Comparison of ENCODE assay signal across 9 cellular contexts in the genomic region with DNA sequence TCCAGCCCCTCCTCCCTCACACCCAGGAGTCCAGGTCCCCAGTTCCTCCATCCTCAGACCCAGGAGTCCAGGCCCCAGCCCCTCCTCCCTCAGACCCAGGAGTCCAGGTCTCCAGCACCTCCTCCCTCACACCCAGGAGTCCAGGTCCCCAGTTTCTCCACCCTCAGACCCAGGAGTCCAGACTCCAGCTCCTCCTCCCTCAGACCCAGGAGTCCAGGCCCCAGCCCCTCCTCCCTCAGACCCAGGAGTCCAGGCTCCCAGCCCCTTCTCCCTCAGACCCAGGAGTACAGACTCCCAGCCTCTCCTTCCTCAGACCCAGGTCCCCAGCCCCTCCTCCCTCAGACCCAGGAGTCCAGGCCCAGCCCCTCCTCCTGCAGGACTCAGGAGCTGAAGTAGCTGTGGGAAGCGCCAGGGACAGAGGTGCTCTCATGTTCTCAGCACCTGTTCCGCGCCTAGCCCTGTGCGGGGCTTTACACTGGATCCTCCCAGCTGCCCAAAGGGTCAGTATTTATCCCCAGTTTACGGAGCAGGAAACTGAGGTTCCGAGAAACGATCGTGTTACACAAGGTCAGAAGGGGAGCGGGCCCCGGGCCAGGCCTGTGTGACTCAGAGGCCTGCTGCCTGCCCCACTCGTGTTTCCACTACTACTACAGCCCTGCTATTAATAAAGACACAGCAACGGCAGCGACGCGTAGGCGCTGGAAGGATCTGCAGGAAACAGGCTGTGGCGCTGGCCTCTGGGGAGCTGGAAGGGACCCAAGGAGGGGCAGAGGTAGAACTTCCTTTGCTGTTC. TPM values are rescaled to one million over a fixed set of nuclear protein-coding genes. Genes with fewer than 3 reads are reported as not detected.
DNase-seq lines count a peak whose midpoint lies in the region; ATAC-seq and TF ChIP-seq lines count a peak whose summit lies in the region.
"Had no signal": no experiment of that assay in that cellular context is flagged by ENCODE, and none has a peak within 500 bp of the region (broad histone marks: within the 10 kb centered on the region; RNA-seq: fewer than 3 reads in every experiment).

No MANE protein-coding gene starts in this region.

- ATAC-seq in GM23338 (peak; percentile 18), HG03095 (IDR thresholded peaks at IDR 0.05; ENCODE audit: unreplicated experiment) (no peak)
- ATAC-seq in stimulated activated naive B cell treated with anti-CD40 and anti-IgM and Interleukin-4, amounts not matched to agents 10 μg/mL and 1 μg/mL and 100 μg/mL, for 72 hours (replicated peaks), result peak in 1 of 2 donors; percentile 49

- no peak overlapping the region for H3K27ac ChIP-seq in GM23338 (ENCODE audit: low read depth)
- peak overlapping the region; percentile 51; the same call in 1 of the 2 replicates for H3K27ac ChIP-seq in WERI-Rb-1
- peak overlapping the region; percentile 84 to 99 for H3K27ac ChIP-seq in right atrium auricular region

- no peaks in the 10 kb centered on the region for H3K9me2 ChIP-seq in GM23338 (ENCODE audit: insufficient read depth)

- no peaks in the 10 kb centered on the region for H3K9me3 ChIP-seq in WERI-Rb-1 (ENCODE audit: severe bottlenecking)
- H3K9me3 ChIP-seq in right atrium auricular region, result no peaks in the 10 kb centered on the region

- H3K4me3 ChIP-seq in GM23338 (no peak overlapping the region), WERI-Rb-1 (ENCODE audit: low read depth, low read length) (no peak overlapping the region), right atrium auricular region (no peak overlapping the region)

- H3K27me3 Mint-ChIP-seq in GM23338 (ENCODE audit: insufficient read depth, low read depth, poor library complexity), result peaks cover 10% of the 10 kb centered on the region
- H3K27me3 Mint-ChIP-seq in stimulated activated naive B cell treated with anti-CD40 and anti-IgM and Interleukin-4, amounts not matched to agents 10 μg/mL and 1 μg/mL and 100 μg/mL, for 72 hours, result peaks cover 51 to 61% of the 10 kb centered on the region in 2 donors
- H3K27me3 Mint-ChIP-seq in activated CD4-positive, alpha-beta memory T cell treated with anti-CD3 and anti-CD28 coated beads for 36 hours, result peaks cover 20% of the 10 kb centered on the region

- DNase-seq in GM23338 (ENCODE audit: low spot score) (peak; percentile 46), WERI-Rb-1 (peak; percentile 41), right atrium auricular region (ENCODE audit: low spot score) (peak; percentile 91), RKO (ENCODE audit: low spot score) (no peak), NCI-H2081 treated with DMSO at 0.1 percent for 48 hours (lab: John Stamatoyannopoulos, UW) (no peak)
- DNase-seq in stimulated activated naive B cell treated with anti-CD40 and anti-IgM and Interleukin-4, amounts not matched to agents 10 μg/mL and 1 μg/mL and 100 μg/mL, for 72 hours, result no peak
- DNase-seq in activated CD4-positive, alpha-beta memory T cell treated with anti-CD3 and anti-CD28 coated beads for 36 hours, result no peak
- DNase-seq: NCI-H226 had no signal

- H3K4me2 ChIP-seq in GM23338, result no peak overlapping the region

- intact Hi-C loops in activated CD4-positive, alpha-beta memory T cell treated with anti-CD3 and anti-CD28 coated beads for 36 hours (cut with micrococcal nuclease), result no loop called here

- peaks cover 28% of the 10 kb centered on the region for H3K4me1 Mint-ChIP-seq in GM23338
- H3K4me1 Mint-ChIP-seq in stimulated activated naive B cell treated with anti-CD40 and anti-IgM and Interleukin-4, amounts not matched to agents 10 μg/mL and 1 μg/mL and 100 μg/mL, for 72 hours, result peaks cover 11 to 16% of the 10 kb centered on the region in 2 donors
- no peaks in the 10 kb centered on the region for H3K4me1 Mint-ChIP-seq in activated CD4-positive, alpha-beta memory T cell treated with anti-CD3 and anti-CD28 coated beads for 36 hours (ENCODE audit: low read depth)

- H3K9me3 Mint-ChIP-seq in GM23338, result peaks cover 4% of the 10 kb centered on the region
- H3K9me3 Mint-ChIP-seq in stimulated activated naive B cell treated with anti-CD40 and anti-IgM and Interleukin-4, amounts not matched to agents 10 μg/mL and 1 μg/mL and 100 μg/mL, for 72 hours, result peaks cover 3 to 8% of the 10 kb centered on the region in 2 donors
- no peaks in the 10 kb centered on the region for H3K9me3 Mint-ChIP-seq in activated CD4-positive, alpha-beta memory T cell treated with anti-CD3 and anti-CD28 coated beads for 36 hours

- no peaks in the 10 kb centered on the region for H3K79me2 ChIP-seq in GM23338 (replicated peaks; ENCODE audit: insufficient read depth)

- H2AFZ ChIP-seq in GM23338, result peak overlapping the region; percentile 56

- H3K27me3 ChIP-seq in GM23338 (ENCODE audit: insufficient read depth) (no peaks in the 10 kb centered on the region), WERI-Rb-1 (ENCODE audit: insufficient read depth, low read depth, severe bottlenecking) (no peaks in the 10 kb centered on the region), right atrium auricular region (no peaks in the 10 kb centered on the region)

- H3K36me3 ChIP-seq in GM23338 (ENCODE audit: insufficient read depth), result no peaks in the 10 kb centered on the region
- H3K36me3 ChIP-seq in WERI-Rb-1, result no peaks in the 10 kb centered on the region
- H3K36me3 ChIP-seq in right atrium auricular region, result no peaks in the 10 kb centered on the region

- H3K4me3 Mint-ChIP-seq in GM23338, result no peak overlapping the region
- no peak overlapping the region for H3K4me3 Mint-ChIP-seq in stimulated activated naive B cell treated with anti-CD40 and anti-IgM and Interleukin-4, amounts not matched to agents 10 μg/mL and 1 μg/mL and 100 μg/mL, for 72 hours
- no peak overlapping the region for H3K4me3 Mint-ChIP-seq in activated CD4-positive, alpha-beta memory T cell treated with anti-CD3 and anti-CD28 coated beads for 36 hours

- H3K36me3 Mint-ChIP-seq in GM23338 (ENCODE audit: low read depth), result no peaks in the 10 kb centered on the region; the same call in 2 of the 3 replicates
- peaks cover 0 to 1% of the 10 kb centered on the region in 2 donors for H3K36me3 Mint-ChIP-seq in stimulated activated naive B cell treated with anti-CD40 and anti-IgM and Interleukin-4, amounts not matched to agents 10 μg/mL and 1 μg/mL and 100 μg/mL, for 72 hours
- H3K36me3 Mint-ChIP-seq in activated CD4-positive, alpha-beta memory T cell treated with anti-CD3 and anti-CD28 coated beads for 36 hours, result no peaks in the 10 kb centered on the region

- no peaks in the 10 kb centered on the region for H4K20me1 ChIP-seq in GM23338 (replicated peaks; ENCODE audit: insufficient read depth)

- POLR2A ChIA-PET in activated CD4-positive, alpha-beta memory T cell treated with anti-CD3 and anti-CD28 coated beads for 36 hours (lab: Charles Lee), result no interaction called here

- H3F3A ChIP-seq in GM23338 (replicated peaks; ENCODE audit: low read depth), result no peaks in the 10 kb centered on the region

- H3K4me1 ChIP-seq in GM23338 (ENCODE audit: insufficient read depth) (no peaks in the 10 kb centered on the region; the same call in 1 of the 2 replicates), right atrium auricular region (peaks cover 0 to 46% of the 10 kb centered on the region in 2 donors)

- no peak for TF ChIP-seq CTCF in GM23338 (conservative IDR thresholded peaks at IDR 0.05; ENCODE audit: low read depth in 2 of 2)
- TF ChIP-seq CTCF in WERI-Rb-1 (IDR thresholded peaks at IDR 0.05; ENCODE audit: low read depth, low read length), result no peak
- no peak for TF ChIP-seq CTCF in right atrium auricular region (IDR thresholded peaks at IDR 0.05)

- H3K27ac Mint-ChIP-seq in GM23338, result peak overlapping the region; percentile 80; the same call in 1 of the 2 replicates
- H3K27ac Mint-ChIP-seq in stimulated activated naive B cell treated with anti-CD40 and anti-IgM and Interleukin-4, amounts not matched to agents 10 μg/mL and 1 μg/mL and 100 μg/mL, for 72 hours, result peak overlapping the region; percentile 33
- no peak overlapping the region for H3K27ac Mint-ChIP-seq in activated CD4-positive, alpha-beta memory T cell treated with anti-CD3 and anti-CD28 coated beads for 36 hours

- CTCF ChIA-PET in activated CD4-positive, alpha-beta memory T cell treated with anti-CD3 and anti-CD28 coated beads for 36 hours (lab: Charles Lee), result interaction anchor here (0.9 kb wide), 1 partner anchor 43 kb away, joined by 3 read pairs; no protein-coding TSS in a partner anchor

TF ChIP-seq in GM23338, 12 proteins besides CTCF, POLR2A, EP300 and RAD21 (continues in another document):
- TF ChIP-seq EZH2phosphoT487 (IDR thresholded peaks at IDR 0.05; ENCODE audit: unreplicated experiment) (no peak), CREB1 (CRISPR knock-in tag; IDR thresholded peaks at IDR 0.05; ENCODE audit: low read depth) (no peak)

RNA-seq across cellular contexts. Expression of gene SBK3, which starts 1.7 kb away (rescaled TPM):
- 0.23 and 0.94 TPM in 2 replicates for total RNA-seq in GM23338 (2014; rRNA removed; shearing (Covaris generic))
- 0.27 and 0.80 TPM in 2 replicates for polyA plus RNA-seq in GM23338 (2016; fragmentation: Nextera tagmentation; extraction: Ambion mirVana)
- total RNA-seq in right atrium auricular region, result 100 to 1,000 TPM in 1 of 2 donors, 10 to 100 TPM in 1; 97.5 to 103 TPM
- total RNA-seq in activated CD4-positive, alpha-beta memory T cell treated with anti-CD3 and anti-CD28 coated beads for 36 hours, result not detected

RNA-seq across cellular contexts. Expression of gene SBK2, which starts 10.1 kb away (rescaled TPM):
- 2.0 and 3.5 TPM in 2 replicates for total RNA-seq in GM23338 (2014; rRNA removed; shearing (Covaris generic))
- polyA plus RNA-seq in GM23338 (2016; fragmentation: Nextera tagmentation; extraction: Ambion mirVana), result 0.82 and 1.1 TPM in 2 replicates
- 100 to 1,000 TPM; 111 to 172 TPM for total RNA-seq in right atrium auricular region
- not detected for total RNA-seq in activated CD4-positive, alpha-beta memory T cell treated with anti-CD3 and anti-CD28 coated beads for 36 hours

RNA-seq across cellular contexts. Expression of gene ZNF579, which starts 33.6 kb away (rescaled TPM):
- total RNA-seq in GM23338 (2014; rRNA removed; shearing (Covaris generic)), result 8.4 and 12.2 TPM in 2 replicates
- 7.3 and 8.6 TPM in 2 replicates for polyA plus RNA-seq in GM23338 (2016; fragmentation: Nextera tagmentation; extraction: Ambion mirVana)
- 1 to 10 TPM; 6.2 to 6.4 TPM for total RNA-seq in right atrium auricular region
- 1 to 10 TPM; 6.6 to 6.7 TPM for total RNA-seq in activated CD4-positive, alpha-beta memory T cell treated with anti-CD3 and anti-CD28 coated beads for 36 hours

RNA-seq across cellular contexts. Expression of gene FIZ1, which starts 52.3 kb away (rescaled TPM):
- 10.1 and 12.6 TPM in 2 replicates for total RNA-seq in GM23338 (2014; rRNA removed; shearing (Covaris generic))
- 5.3 and 5.4 TPM in 2 replicates for polyA plus RNA-seq in GM23338 (2016; fragmentation: Nextera tagmentation; extraction: Ambion mirVana)
- 10 to 100 TPM in 1 of 2 donors, 1 to 10 TPM in 1; 9.2 to 12.2 TPM for total RNA-seq in right atrium auricular region
- total RNA-seq in activated CD4-positive, alpha-beta memory T cell treated with anti-CD3 and anti-CD28 coated beads for 36 hours, result 10 to 100 TPM; 13.8 to 13.9 TPM

RNA-seq across cellular contexts. Expression of gene ZNF524, which starts 53.1 kb away (rescaled TPM):
- 8.3 and 16.5 TPM in 2 replicates for total RNA-seq in GM23338 (2014; rRNA removed; shearing (Covaris generic))
- 5.7 and 6.0 TPM in 2 replicates for polyA plus RNA-seq in GM23338 (2016; fragmentation: Nextera tagmentation; extraction: Ambion mirVana)
- total RNA-seq in right atrium auricular region, result 10 to 100 TPM; 17.7 to 25.8 TPM
- 10 to 100 TPM; 21.5 to 25.1 TPM for total RNA-seq in activated CD4-positive, alpha-beta memory T cell treated with anti-CD3 and anti-CD28 coated beads for 36 hours

Comparison
In these comparisons a context has a peak if more than half of its experiments do, and no peak if none do; other contexts are left out.
1. DNase-seq: peak in GM23338 (single experiment), WERI-Rb-1 (single experiment) and right atrium auricular region (single experiment); none in stimulated activated naive B cell treated with anti-CD40 and anti-IgM and Interleukin-4, amounts not matched to agents 10 μg/mL and 1 μg/mL and 100 μg/mL, for 72 hours (single experiment), activated CD4-positive, alpha-beta memory T cell treated with anti-CD3 and anti-CD28 coated beads for 36 hours (single experiment), RKO (single experiment) and NCI-H2081 treated with DMSO at 0.1 percent for 48 hours (single experiment).
2. RNA of gene SBK3, which starts 1.7 kb away (total RNA-seq): 97.5 to 103 TPM in right atrium auricular region; 0.23 to 0.94 TPM in GM23338 and not detected in activated CD4-positive, alpha-beta memory T cell treated with anti-CD3 and anti-CD28 coated beads for 36 hours; every median in the first group is over 10 times any median in the second.
3. RNA of gene SBK2, which starts 10.1 kb away (total RNA-seq): 111 to 172 TPM in right atrium auricular region; 2.0 to 3.5 TPM in GM23338 and not detected in activated CD4-positive, alpha-beta memory T cell treated with anti-CD3 and anti-CD28 coated beads for 36 hours; every median in the first group is over 10 times any median in the second.